In genomic region chr9:17588395-17588794, GRCh38 we compare ENCODE assay signal across 24 cellular contexts. TPM values are rescaled to one million over a fixed set of nuclear protein-coding genes. Genes with fewer than 3 reads are reported as not detected.
"Had no signal": no experiment of that assay in that cellular context is flagged by ENCODE, and none has a peak within 500 bp of the region (broad histone marks: within the 10 kb centered on the region; RNA-seq: fewer than 3 reads in every experiment).

No MANE protein-coding gene starts in this region.

- H3K9me3 ChIP-seq: heart right ventricle, mucosa of descending colon, neutrophil, right atrium auricular region, sigmoid colon, stomach, thoracic aorta, transverse colon had no signal

- H3K27ac ChIP-seq: heart right ventricle, neutrophil, right atrium auricular region, sigmoid colon, skin epidermis, stomach, thoracic aorta, transverse colon had no signal

- ATAC-seq: heart right ventricle; left lobe of liver; mucosa of descending colon; naive thymus-derived CD8-positive, alpha-beta T cell; stimulated activated naive B cell treated with anti-CD40 and anti-IgM and Interleukin-4, amounts not matched to agents 10 μg/mL and 1 μg/mL and 100 μg/mL, for 72 hours had no signal

- DNase-seq: effector memory CD4-positive, alpha-beta T cell; erythroblast; heart right ventricle; hypothalamus; islet precursor cell; mammary epithelial cell; mucosa of descending colon; naive thymus-derived CD8-positive, alpha-beta T cell; sigmoid colon; stimulated activated CD4-positive, alpha-beta T cell treated with anti-CD3 and anti-CD28 coated beads, Interleukin-2, amount 100 ng/mL, for 24 hours; stimulated activated CD4-positive, alpha-beta T cell treated with anti-CD3 and anti-CD28 coated beads, Interleukin-4, amount 100 ng/mL, for 4 hours; stimulated activated naive B cell treated with anti-CD40 and anti-IgM and Interleukin-4, amounts not matched to agents 10 μg/mL and 1 μg/mL and 100 μg/mL, for 72 hours; stomach; substantia nigra; transverse colon had no signal

- H3K4me3 Mint-ChIP-seq: naive thymus-derived CD8-positive, alpha-beta T cell; stimulated activated naive B cell treated with anti-CD40 and anti-IgM and Interleukin-4, amounts not matched to agents 10 μg/mL and 1 μg/mL and 100 μg/mL, for 72 hours had no signal

- H3K36me3 Mint-ChIP-seq: naive thymus-derived CD8-positive, alpha-beta T cell; stimulated activated naive B cell treated with anti-CD40 and anti-IgM and Interleukin-4, amounts not matched to agents 10 μg/mL and 1 μg/mL and 100 μg/mL, for 72 hours had no signal

- H3K4me1 ChIP-seq: right atrium auricular region, sigmoid colon, stomach, transverse colon had no signal

- H3K4me1 Mint-ChIP-seq: naive thymus-derived CD8-positive, alpha-beta T cell; stimulated activated naive B cell treated with anti-CD40 and anti-IgM and Interleukin-4, amounts not matched to agents 10 μg/mL and 1 μg/mL and 100 μg/mL, for 72 hours had no signal

- H3K36me3 ChIP-seq: heart right ventricle, neutrophil, right atrium auricular region, sigmoid colon, stomach, thoracic aorta, transverse colon had no signal

- H3K27ac Mint-ChIP-seq: naive thymus-derived CD8-positive, alpha-beta T cell; stimulated activated naive B cell treated with anti-CD40 and anti-IgM and Interleukin-4, amounts not matched to agents 10 μg/mL and 1 μg/mL and 100 μg/mL, for 72 hours had no signal

- H3K4me3 ChIP-seq: heart right ventricle, mucosa of descending colon, right atrium auricular region, sigmoid colon, skin epidermis, stomach, thoracic aorta, transverse colon had no signal

- H3K27me3 ChIP-seq: heart right ventricle, neutrophil, right atrium auricular region, sigmoid colon, stomach, transverse colon had no signal

- FAIRE-seq: frontal cortex had no signal

RNA-seq across cellular contexts. Expression of gene SH3GL2, which starts 9.5 kb away (rescaled TPM):
- total RNA-seq: glomerular endothelial cell; left lobe of liver; lower leg skin; naive thymus-derived CD8-positive, alpha-beta T cell; posterior vena cava; thoracic aorta had no signal
- polyA plus RNA-seq: mammary epithelial cell; naive thymus-derived CD8-positive, alpha-beta T cell had no signal
